Comparison of ENCODE assay signal across 1 cellular context in the genomic region with DNA sequence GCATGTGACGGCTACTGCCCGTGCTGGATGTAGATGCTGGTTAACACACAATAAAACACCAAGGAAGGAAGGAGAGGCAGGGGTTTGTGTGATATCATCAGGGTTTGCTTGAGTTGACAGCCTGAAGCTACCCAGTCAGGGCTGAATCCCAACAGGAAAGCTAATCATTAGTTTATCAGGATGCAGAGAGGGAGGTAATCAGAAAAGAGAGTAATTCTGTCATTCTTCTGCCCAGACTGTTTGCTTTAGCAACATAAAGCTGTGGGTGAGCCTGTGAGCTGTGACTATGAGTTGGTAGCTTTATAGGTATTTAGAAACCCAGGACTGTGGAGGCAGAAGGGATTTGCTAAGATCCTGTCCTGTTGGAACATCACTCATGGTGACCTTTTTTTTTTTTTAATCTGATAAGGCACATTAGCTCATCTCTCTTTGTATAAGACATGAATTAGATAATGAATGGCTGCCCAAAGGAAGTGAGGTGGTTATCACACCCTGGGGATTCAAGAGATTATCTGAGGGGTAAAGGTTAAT.
A peak's percentile ranks its signal among the peaks of the same experiment; 100 is the strongest.
TF ChIP-seq lines count a peak whose summit lies in the region.

No MANE protein-coding gene starts in this region.

TF ChIP-seq in HEK293, 187 proteins besides CTCF, POLR2A, EP300 and RAD21 (continued from another document and continues in another):
- TF ChIP-seq ZNF561 (tag by site-specific recombination; IDR thresholded peaks at IDR 0.05; ENCODE audit: borderline replicate concordance): peak; percentile 62; the same call in 1 of the 2 replicates
- TF ChIP-seq, protein P1, sequence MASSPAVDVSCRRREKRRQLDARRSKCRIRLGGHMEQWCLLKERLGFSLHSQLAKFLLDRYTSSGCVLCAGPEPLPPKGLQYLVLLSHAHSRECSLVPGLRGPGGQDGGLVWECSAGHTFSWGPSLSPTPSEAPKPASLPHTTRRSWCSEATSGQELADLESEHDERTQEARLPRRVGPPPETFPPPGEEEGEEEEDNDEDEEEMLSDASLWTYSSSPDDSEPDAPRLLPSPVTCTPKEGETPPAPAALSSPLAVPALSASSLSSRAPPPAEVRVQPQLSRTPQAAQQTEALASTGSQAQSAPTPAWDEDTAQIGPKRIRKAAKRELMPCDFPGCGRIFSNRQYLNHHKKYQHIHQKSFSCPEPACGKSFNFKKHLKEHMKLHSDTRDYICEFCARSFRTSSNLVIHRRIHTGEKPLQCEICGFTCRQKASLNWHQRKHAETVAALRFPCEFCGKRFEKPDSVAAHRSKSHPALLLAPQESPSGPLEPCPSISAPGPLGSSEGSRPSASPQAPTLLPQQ (tag by site-specific recombination; IDR thresholded peaks at IDR 0.05): no peak
- TF ChIP-seq ZBTB1 (tag by site-specific recombination; IDR thresholded peaks at IDR 0.05): no peak
- peak; percentile 78 for TF ChIP-seq ZNF366 (tag by site-specific recombination; conservative IDR thresholded peaks at IDR 0.05)
- TF ChIP-seq, protein P2, sequence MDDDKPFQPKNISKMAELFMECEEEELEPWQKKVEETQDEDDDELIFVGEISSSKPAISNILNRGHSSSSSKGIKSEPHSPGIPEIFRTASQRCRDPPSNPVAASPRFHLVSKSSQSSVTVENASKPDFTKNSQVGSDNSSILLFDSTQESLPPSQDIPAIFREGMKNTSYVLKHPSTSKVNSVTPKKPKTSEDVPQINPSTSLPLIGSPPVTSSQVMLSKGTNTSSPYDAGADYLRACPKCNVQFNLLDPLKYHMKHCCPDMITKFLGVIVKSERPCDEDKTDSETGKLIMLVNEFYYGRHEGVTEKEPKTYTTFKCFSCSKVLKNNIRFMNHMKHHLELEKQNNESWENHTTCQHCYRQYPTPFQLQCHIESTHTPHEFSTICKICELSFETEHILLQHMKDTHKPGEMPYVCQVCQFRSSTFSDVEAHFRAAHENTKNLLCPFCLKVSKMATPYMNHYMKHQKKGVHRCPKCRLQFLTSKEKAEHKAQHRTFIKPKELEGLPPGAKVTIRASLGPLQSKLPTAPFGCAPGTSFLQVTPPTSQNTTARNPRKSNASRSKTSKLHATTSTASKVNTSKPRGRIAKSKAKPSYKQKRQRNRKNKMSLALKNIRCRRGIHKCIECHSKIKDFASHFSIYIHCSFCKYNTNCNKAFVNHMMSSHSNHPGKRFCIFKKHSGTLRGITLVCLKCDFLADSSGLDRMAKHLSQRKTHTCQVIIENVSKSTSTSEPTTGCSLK (tag by site-specific recombination; IDR thresholded peaks at IDR 0.05): no peak
- TF ChIP-seq GFI1B (tag by site-specific recombination; IDR thresholded peaks at IDR 0.05): peak; percentile 93
- no peak for TF ChIP-seq ZNF350 (tag by site-specific recombination; IDR thresholded peaks at IDR 0.05)
- TF ChIP-seq ZNF10 (tag by site-specific recombination; IDR thresholded peaks at IDR 0.05): peak; percentile 59; the same call in 1 of the 2 replicates
- TF ChIP-seq GLIS1 (tag by site-specific recombination; IDR thresholded peaks at IDR 0.05): peak; percentile 85
- TF ChIP-seq, protein P3, sequence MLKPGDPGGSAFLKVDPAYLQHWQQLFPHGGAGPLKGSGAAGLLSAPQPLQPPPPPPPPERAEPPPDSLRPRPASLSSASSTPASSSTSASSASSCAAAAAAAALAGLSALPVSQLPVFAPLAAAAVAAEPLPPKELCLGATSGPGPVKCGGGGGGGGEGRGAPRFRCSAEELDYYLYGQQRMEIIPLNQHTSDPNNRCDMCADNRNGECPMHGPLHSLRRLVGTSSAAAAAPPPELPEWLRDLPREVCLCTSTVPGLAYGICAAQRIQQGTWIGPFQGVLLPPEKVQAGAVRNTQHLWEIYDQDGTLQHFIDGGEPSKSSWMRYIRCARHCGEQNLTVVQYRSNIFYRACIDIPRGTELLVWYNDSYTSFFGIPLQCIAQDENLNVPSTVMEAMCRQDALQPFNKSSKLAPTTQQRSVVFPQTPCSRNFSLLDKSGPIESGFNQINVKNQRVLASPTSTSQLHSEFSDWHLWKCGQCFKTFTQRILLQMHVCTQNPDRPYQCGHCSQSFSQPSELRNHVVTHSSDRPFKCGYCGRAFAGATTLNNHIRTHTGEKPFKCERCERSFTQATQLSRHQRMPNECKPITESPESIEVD (tag by site-specific recombination; IDR thresholded peaks at IDR 0.05): peak; percentile 96
- 0 out of 2 replicates have a peak, but pooled peaks have one; percentile 57 for TF ChIP-seq ZNF792 (tag by site-specific recombination; IDR thresholded peaks at IDR 0.05)
- TF ChIP-seq, protein P4, sequence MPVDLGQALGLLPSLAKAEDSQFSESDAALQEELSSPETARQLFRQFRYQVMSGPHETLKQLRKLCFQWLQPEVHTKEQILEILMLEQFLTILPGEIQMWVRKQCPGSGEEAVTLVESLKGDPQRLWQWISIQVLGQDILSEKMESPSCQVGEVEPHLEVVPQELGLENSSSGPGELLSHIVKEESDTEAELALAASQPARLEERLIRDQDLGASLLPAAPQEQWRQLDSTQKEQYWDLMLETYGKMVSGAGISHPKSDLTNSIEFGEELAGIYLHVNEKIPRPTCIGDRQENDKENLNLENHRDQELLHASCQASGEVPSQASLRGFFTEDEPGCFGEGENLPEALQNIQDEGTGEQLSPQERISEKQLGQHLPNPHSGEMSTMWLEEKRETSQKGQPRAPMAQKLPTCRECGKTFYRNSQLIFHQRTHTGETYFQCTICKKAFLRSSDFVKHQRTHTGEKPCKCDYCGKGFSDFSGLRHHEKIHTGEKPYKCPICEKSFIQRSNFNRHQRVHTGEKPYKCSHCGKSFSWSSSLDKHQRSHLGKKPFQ (tag by site-specific recombination; IDR thresholded peaks at IDR 0.05): peak; percentile 67; the same call in 1 of the 2 replicates
- TF ChIP-seq ZNF629 (tag by site-specific recombination; IDR thresholded peaks at IDR 0.05): peak; percentile 93
- peak; percentile 57 for TF ChIP-seq ZFHX2 (tag by site-specific recombination; conservative IDR thresholded peaks at IDR 0.05)
- peak; percentile 60; the same call in 1 of the 2 replicates for TF ChIP-seq ZNF2 (tag by site-specific recombination; IDR thresholded peaks at IDR 0.05)
- TF ChIP-seq SP3 (tag by site-specific recombination; IDR thresholded peaks at IDR 0.05): peak; percentile 9; the same call in 1 of the 2 replicates
- TF ChIP-seq, protein P5, sequence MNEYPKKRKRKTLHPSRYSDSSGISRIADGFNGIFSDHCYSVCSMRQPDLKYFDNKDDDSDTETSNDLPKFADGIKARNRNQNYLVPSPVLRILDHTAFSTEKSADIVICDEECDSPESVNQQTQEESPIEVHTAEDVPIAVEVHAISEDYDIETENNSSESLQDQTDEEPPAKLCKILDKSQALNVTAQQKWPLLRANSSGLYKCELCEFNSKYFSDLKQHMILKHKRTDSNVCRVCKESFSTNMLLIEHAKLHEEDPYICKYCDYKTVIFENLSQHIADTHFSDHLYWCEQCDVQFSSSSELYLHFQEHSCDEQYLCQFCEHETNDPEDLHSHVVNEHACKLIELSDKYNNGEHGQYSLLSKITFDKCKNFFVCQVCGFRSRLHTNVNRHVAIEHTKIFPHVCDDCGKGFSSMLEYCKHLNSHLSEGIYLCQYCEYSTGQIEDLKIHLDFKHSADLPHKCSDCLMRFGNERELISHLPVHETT (tag by site-specific recombination; IDR thresholded peaks at IDR 0.05): peak; percentile 92
- TF ChIP-seq, protein P6, sequence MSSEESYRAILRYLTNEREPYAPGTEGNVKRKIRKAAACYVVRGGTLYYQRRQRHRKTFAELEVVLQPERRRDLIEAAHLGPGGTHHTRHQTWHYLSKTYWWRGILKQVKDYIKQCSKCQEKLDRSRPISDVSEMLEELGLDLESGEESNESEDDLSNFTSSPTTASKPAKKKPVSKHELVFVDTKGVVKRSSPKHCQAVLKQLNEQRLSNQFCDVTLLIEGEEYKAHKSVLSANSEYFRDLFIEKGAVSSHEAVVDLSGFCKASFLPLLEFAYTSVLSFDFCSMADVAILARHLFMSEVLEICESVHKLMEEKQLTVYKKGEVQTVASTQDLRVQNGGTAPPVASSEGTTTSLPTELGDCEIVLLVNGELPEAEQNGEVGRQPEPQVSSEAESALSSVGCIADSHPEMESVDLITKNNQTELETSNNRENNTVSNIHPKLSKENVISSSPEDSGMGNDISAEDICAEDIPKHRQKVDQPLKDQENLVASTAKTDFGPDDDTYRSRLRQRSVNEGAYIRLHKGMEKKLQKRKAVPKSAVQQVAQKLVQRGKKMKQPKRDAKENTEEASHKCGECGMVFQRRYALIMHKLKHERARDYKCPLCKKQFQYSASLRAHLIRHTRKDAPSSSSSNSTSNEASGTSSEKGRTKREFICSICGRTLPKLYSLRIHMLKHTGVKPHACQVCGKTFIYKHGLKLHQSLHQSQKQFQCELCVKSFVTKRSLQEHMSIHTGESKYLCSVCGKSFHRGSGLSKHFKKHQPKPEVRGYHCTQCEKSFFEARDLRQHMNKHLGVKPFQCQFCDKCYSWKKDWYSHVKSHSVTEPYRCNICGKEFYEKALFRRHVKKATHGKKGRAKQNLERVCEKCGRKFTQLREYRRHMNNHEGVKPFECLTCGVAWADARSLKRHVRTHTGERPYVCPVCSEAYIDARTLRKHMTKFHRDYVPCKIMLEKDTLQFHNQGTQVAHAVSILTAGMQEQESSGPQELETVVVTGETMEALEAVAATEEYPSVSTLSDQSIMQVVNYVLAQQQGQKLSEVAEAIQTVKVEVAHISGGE (tag by site-specific recombination; conservative IDR thresholded peaks at IDR 0.05; ENCODE audit: low read depth): no peak
- TF ChIP-seq, protein P7, sequence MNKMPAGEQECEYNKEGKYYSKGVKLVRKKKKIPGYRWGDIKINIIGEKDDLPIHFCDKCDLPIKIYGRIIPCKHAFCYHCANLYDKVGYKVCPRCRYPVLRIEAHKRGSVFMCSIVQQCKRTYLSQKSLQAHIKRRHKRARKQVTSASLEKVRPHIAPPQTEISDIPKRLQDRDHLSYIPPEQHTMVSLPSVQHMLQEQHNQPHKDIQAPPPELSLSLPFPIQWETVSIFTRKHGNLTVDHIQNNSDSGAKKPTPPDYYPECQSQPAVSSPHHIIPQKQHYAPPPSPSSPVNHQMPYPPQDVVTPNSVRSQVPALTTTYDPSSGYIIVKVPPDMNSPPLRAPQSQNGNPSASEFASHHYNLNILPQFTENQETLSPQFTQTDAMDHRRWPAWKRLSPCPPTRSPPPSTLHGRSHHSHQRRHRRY (tag by site-specific recombination; IDR thresholded peaks at IDR 0.05): no peak
- TF ChIP-seq TCF7L2 (IDR thresholded peaks at IDR 0.05; ENCODE audit: borderline replicate concordance, low read depth, low read length): 0 out of 2 replicates have a peak, but pooled peaks have one; percentile 63
- TF ChIP-seq FEZF1 (tag by site-specific recombination; IDR thresholded peaks at IDR 0.05): peak; percentile 88
- TF ChIP-seq ZNF140 (tag by site-specific recombination; IDR thresholded peaks at IDR 0.05): no peak
- peak; percentile 79; the same call in 1 of the 2 replicates for TF ChIP-seq ZNF24 (tag by site-specific recombination; IDR thresholded peaks at IDR 0.05)
- TF ChIP-seq ZEB2 (tag by site-specific recombination; IDR thresholded peaks at IDR 0.05): peak; percentile 78
- TF ChIP-seq ZNF16 (tag by site-specific recombination; IDR thresholded peaks at IDR 0.05; ENCODE audit: low read depth): no peak
- TF ChIP-seq, protein P8, sequence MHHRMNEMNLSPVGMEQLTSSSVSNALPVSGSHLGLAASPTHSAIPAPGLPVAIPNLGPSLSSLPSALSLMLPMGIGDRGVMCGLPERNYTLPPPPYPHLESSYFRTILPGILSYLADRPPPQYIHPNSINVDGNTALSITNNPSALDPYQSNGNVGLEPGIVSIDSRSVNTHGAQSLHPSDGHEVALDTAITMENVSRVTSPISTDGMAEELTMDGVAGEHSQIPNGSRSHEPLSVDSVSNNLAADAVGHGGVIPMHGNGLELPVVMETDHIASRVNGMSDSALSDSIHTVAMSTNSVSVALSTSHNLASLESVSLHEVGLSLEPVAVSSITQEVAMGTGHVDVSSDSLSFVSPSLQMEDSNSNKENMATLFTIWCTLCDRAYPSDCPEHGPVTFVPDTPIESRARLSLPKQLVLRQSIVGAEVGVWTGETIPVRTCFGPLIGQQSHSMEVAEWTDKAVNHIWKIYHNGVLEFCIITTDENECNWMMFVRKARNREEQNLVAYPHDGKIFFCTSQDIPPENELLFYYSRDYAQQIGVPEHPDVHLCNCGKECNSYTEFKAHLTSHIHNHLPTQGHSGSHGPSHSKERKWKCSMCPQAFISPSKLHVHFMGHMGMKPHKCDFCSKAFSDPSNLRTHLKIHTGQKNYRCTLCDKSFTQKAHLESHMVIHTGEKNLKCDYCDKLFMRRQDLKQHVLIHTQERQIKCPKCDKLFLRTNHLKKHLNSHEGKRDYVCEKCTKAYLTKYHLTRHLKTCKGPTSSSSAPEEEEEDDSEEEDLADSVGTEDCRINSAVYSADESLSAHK (tag by site-specific recombination; IDR thresholded peaks at IDR 0.05): peak; percentile 76; the same call in 1 of the 2 replicates
- no peak for TF ChIP-seq ZNF610 (tag by site-specific recombination; IDR thresholded peaks at IDR 0.05; ENCODE audit: borderline replicate concordance)
- TF ChIP-seq, protein P9, sequence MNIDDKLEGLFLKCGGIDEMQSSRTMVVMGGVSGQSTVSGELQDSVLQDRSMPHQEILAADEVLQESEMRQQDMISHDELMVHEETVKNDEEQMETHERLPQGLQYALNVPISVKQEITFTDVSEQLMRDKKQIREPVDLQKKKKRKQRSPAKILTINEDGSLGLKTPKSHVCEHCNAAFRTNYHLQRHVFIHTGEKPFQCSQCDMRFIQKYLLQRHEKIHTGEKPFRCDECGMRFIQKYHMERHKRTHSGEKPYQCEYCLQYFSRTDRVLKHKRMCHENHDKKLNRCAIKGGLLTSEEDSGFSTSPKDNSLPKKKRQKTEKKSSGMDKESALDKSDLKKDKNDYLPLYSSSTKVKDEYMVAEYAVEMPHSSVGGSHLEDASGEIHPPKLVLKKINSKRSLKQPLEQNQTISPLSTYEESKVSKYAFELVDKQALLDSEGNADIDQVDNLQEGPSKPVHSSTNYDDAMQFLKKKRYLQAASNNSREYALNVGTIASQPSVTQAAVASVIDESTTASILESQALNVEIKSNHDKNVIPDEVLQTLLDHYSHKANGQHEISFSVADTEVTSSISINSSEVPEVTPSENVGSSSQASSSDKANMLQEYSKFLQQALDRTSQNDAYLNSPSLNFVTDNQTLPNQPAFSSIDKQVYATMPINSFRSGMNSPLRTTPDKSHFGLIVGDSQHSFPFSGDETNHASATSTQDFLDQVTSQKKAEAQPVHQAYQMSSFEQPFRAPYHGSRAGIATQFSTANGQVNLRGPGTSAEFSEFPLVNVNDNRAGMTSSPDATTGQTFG (tag by site-specific recombination; IDR thresholded peaks at IDR 0.05; ENCODE audit: borderline replicate concordance): no peak
- TF ChIP-seq, protein P10, sequence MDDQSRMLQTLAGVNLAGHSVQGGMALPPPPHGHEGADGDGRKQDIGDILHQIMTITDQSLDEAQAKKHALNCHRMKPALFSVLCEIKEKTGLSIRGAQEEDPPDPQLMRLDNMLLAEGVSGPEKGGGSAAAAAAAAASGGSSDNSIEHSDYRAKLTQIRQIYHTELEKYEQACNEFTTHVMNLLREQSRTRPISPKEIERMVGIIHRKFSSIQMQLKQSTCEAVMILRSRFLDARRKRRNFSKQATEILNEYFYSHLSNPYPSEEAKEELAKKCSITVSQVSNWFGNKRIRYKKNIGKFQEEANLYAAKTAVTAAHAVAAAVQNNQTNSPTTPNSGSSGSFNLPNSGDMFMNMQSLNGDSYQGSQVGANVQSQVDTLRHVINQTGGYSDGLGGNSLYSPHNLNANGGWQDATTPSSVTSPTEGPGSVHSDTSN (CRISPR knock-in tag; IDR thresholded peaks at IDR 0.05): no peak
- TF ChIP-seq ZFP3 (tag by site-specific recombination; IDR thresholded peaks at IDR 0.05; ENCODE audit: low read depth): no peak
- TF ChIP-seq ZNF664 (tag by site-specific recombination; IDR thresholded peaks at IDR 0.05): 0 out of 2 replicates have a peak, but pooled peaks have one; percentile 4
- TF ChIP-seq OSR2 (tag by site-specific recombination; IDR thresholded peaks at IDR 0.05): peak; percentile 99
- no peak for TF ChIP-seq ZNF133 (tag by site-specific recombination; IDR thresholded peaks at IDR 0.05)
- TF ChIP-seq OVOL3 (tag by site-specific recombination; IDR thresholded peaks at IDR 0.05): peak; percentile 41; the same call in 1 of the 2 replicates
- no peak for TF ChIP-seq HOXA7 (CRISPR knock-in tag; IDR thresholded peaks at IDR 0.05; ENCODE audit: borderline replicate concordance)
- peak; percentile 99 for TF ChIP-seq SP7 (tag by site-specific recombination; IDR thresholded peaks at IDR 0.05)
